ENCODE assay signal across 14 cellular contexts in the genomic region with DNA sequence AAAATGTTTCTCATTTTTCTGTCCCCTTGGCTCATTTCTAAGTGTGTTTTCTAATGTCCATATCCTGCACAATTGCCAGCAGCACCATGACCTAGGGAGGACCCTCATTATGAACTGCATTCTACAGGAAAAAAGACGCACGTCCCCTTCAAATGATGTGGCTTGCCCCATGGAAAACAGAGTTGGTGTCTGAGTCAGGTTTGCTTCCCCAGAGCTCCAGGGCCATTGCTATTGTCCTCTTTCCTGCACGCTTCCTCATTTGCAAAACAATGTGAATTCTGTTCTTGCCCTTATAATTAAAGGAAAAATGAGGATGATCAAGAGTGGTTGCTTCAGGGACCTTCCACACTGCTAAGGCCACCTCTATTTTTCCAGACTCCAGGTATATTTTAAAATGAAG. TPM values are rescaled to one million over a fixed set of nuclear protein-coding genes. Genes with fewer than 3 reads are reported as not detected.
DNase-seq lines count a peak whose midpoint lies in the region; ATAC-seq, FAIRE-seq and TF ChIP-seq lines count a peak whose summit lies in the region.
"Had no signal": no experiment of that assay in that cellular context is flagged by ENCODE, and none has a peak within 500 bp of the region (broad histone marks: within the 10 kb centered on the region; RNA-seq: fewer than 3 reads in every experiment).

No MANE protein-coding gene starts in this region.

- H3K27ac ChIP-seq in A673 (ENCODE audit: low read depth, low read length, poor library complexity, severe bottlenecking), result peak overlapping the region; percentile 66
- H3K27ac ChIP-seq in H9 (ENCODE audit: insufficient read length, low read depth, low read length), result no peak overlapping the region
- no peak overlapping the region for H3K27ac ChIP-seq in OCI-LY7 (ENCODE audit: low read depth, low read length, poor library complexity, severe bottlenecking)
- peak overlapping the region; percentile 30 for H3K27ac ChIP-seq in HepG2 (ENCODE audit: extremely low read length, insufficient read depth, low read length)

- no peaks in the 10 kb centered on the region for H3K23me2 ChIP-seq in H9 (ENCODE audit: insufficient read length, low read depth, low read length, poor library complexity, severe bottlenecking)

- H3K4me2 ChIP-seq in H9 (ENCODE audit: insufficient read depth, insufficient read length, low read length) (no peak overlapping the region), OCI-LY7 (ENCODE audit: low read length) (peak overlapping the region; percentile 33; the same call in 1 of the 2 replicates), HepG2 (ENCODE audit: low read depth, low read length) (no peak overlapping the region)

- no peak overlapping the region for H4K5ac ChIP-seq in H9 (ENCODE audit: insufficient read length, low read depth, low read length)

- H3K9me3 ChIP-seq in A673 (ENCODE audit: low read depth, low read length, poor library complexity, severe bottlenecking) (no peaks in the 10 kb centered on the region), H9 (ENCODE audit: control insufficient read depth, low read depth, low read length) (no peaks in the 10 kb centered on the region), OCI-LY7 (ENCODE audit: low read length) (no peaks in the 10 kb centered on the region), HepG2 (ENCODE audit: low read length) (no peaks in the 10 kb centered on the region)

- H4K20me1 ChIP-seq in H9 (ENCODE audit: control insufficient read depth, insufficient read depth, insufficient read length) (no peaks in the 10 kb centered on the region), OCI-LY7 (ENCODE audit: insufficient read depth, low read length) (no peaks in the 10 kb centered on the region), HepG2 (ENCODE audit: insufficient read depth, low read length) (no peaks in the 10 kb centered on the region)

- H3K27ac Mint-ChIP-seq in H9, result peak overlapping the region; percentile 0 to 76 (median 23); a peak in 3 of 7 replicates
- H3K27ac Mint-ChIP-seq: activated CD4-positive, alpha-beta memory T cell treated with anti-CD3 and anti-CD28 coated beads for 36 hours; stimulated activated effector memory CD8-positive, alpha-beta T cell treated with anti-CD3 and anti-CD28 coated beads, Interleukin-12 subunit alpha, Interleukin-12 subunit beta, amount 100 ng/mL, for 72 hours had no signal

- no peak overlapping the region for H3K9ac ChIP-seq in H9 (ENCODE audit: extremely low read depth, insufficient read length, low read length)
- no peak overlapping the region for H3K9ac ChIP-seq in HepG2 (ENCODE audit: insufficient read depth, low read depth, low read length)

- no peak overlapping the region for H2AK5ac ChIP-seq in H9 (ENCODE audit: insufficient read length, low read length)

- no peak overlapping the region for H3K4ac ChIP-seq in H9 (ENCODE audit: low read depth, low read length)

- no peak overlapping the region for H3K18ac ChIP-seq in H9 (ENCODE audit: insufficient read length, low read depth, low read length)

- CTCF ChIA-PET in A673 (lab: Charles Lee) (no interaction called here), OCI-LY7 (lab: Charles Lee; ENCODE audit: unreplicated experiment) (no interaction called here), HepG2 (lab: Yijun Ruan, JAX; ENCODE audit: low intra/inter-chr PET ratio, low total read pairs) (no interaction called here)

- intact Hi-C loops in A673 (cut with micrococcal nuclease; ENCODE audit: unreplicated experiment), result loop anchor here (10.0 kb wide), 1 partner anchor 816 kb away; a partner anchor contains a TSS
- intact Hi-C loops in OCI-LY7 (cut with micrococcal nuclease; ENCODE audit: unreplicated experiment), result no loop called here
- intact Hi-C loops in HepG2 (cut with micrococcal nuclease; ENCODE audit: unreplicated experiment), result loop anchor here (2.0 kb wide), 1 partner anchor 30 kb away; no protein-coding TSS in a partner anchor

- BruUV-seq in A673 (replicated peaks; lab: Mats Ljungman, UMichigan), result no TSS peak
- no TSS peak for BruUV-seq in OCI-LY7 (replicated peaks; lab: Mats Ljungman, UMichigan)
- BruUV-seq in HepG2 (replicated peaks; lab: Mats Ljungman, UMichigan), result no TSS peak

- H3K4me1 Mint-ChIP-seq in H9, result peaks cover 34 to 41% of the 10 kb centered on the region in 2 experiments
- H3K4me1 Mint-ChIP-seq: stimulated activated effector memory CD8-positive, alpha-beta T cell treated with anti-CD3 and anti-CD28 coated beads, Interleukin-12 subunit alpha, Interleukin-12 subunit beta, amount 100 ng/mL, for 72 hours had no signal

- no peak overlapping the region for H4K91ac ChIP-seq in H9 (ENCODE audit: insufficient read length, low read depth, low read length)

- TF ChIP-seq POLR2A in HepG2 (IDR thresholded peaks at IDR 0.05; ENCODE audit: insufficient read depth in 1 of 2, low read depth in 2 of 2, low read length in 2 of 2), result no peak

- H3K4me1 ChIP-seq in A673 (ENCODE audit: insufficient read depth, low read length, poor library complexity, severe bottlenecking) (peaks cover 36% of the 10 kb centered on the region), H9 (ENCODE audit: insufficient read depth, low read length) (peaks cover 4% of the 10 kb centered on the region; the same call in 1 of the 2 replicates), OCI-LY7 (ENCODE audit: insufficient read depth, low read length, poor library complexity, severe bottlenecking) (peaks cover 23% of the 10 kb centered on the region), HepG2 (ENCODE audit: insufficient read depth, low read length) (peaks cover 35% of the 10 kb centered on the region)

- no peaks in the 10 kb centered on the region for H3K79me1 ChIP-seq in H9 (ENCODE audit: insufficient read depth, low read depth, low read length, poor library complexity, severe bottlenecking)

- H2BK15ac ChIP-seq in H9 (ENCODE audit: low read depth, low read length), result no peak overlapping the region

- no peak overlapping the region for H2BK12ac ChIP-seq in H9 (ENCODE audit: insufficient read length, low read depth, low read length)

- ATAC-seq in HepG2 (no peak), HG03196 (IDR thresholded peaks at IDR 0.05; ENCODE audit: unreplicated experiment) (no peak)
- ATAC-seq: stimulated activated effector memory CD8-positive, alpha-beta T cell treated with anti-CD3 and anti-CD28 coated beads, Interleukin-12 subunit alpha, Interleukin-12 subunit beta, amount 100 ng/mL, for 72 hours had no signal

- H2BK120ac ChIP-seq in H9 (ENCODE audit: low read depth, low read length, poor library complexity, severe bottlenecking), result no peak overlapping the region

- H3K27me3 Mint-ChIP-seq in H9 (ENCODE audit: low read depth), result no peaks in the 10 kb centered on the region

- TF ChIP-seq EP300 in HepG2 (IDR thresholded peaks at IDR 0.05; ENCODE audit: low read depth in 2 of 2, low read length in 2 of 2) (no peak), HepG2 (CRISPR knock-in tag; IDR thresholded peaks at IDR 0.05; ENCODE audit: borderline replicate concordance) (no peak)

- H3T11ph ChIP-seq in H9 (ENCODE audit: low read length), result no peak overlapping the region

- DNase-seq in A673 (ENCODE audit: low spot score) (peak; percentile 44), H9 (no peak), OCI-LY7 (ENCODE audit: low spot score) (no peak), HepG2 (ENCODE audit: low spot score) (no peak), iPS-NIHi11 (ENCODE audit: low spot score) (no peak), RCC 7860 (ENCODE audit: low spot score) (no peak)
- no peak for DNase-seq in activated naive CD4-positive, alpha-beta T cell (lab: John Stamatoyannopoulos, UW)
- DNase-seq: cortex of kidney; GOT3; stimulated activated CD4-positive, alpha-beta T cell treated with anti-CD3 and anti-CD28 coated beads, Interleukin-4, amount 100 ng/mL, for 1 hour; T1000 had no signal

- POLR2A ChIA-PET in A673 (lab: Charles Lee; ENCODE audit: low non-redundant PET) (no interaction called here), OCI-LY7 (lab: Charles Lee) (no interaction called here), HepG2 (lab: Yijun Ruan, JAX) (interaction anchor here (1.3 to 1.7 kb wide), 3 partner anchors 30 to 39 kb away, joined by 3 to 7 read pairs (median 3); a partner anchor contains a TSS)

- H3K27me3 ChIP-seq in A673 (replicated peaks; ENCODE audit: insufficient read depth, low read depth, low read length, poor library complexity) (no peaks in the 10 kb centered on the region), H9 (ENCODE audit: insufficient read depth, low read length) (no peaks in the 10 kb centered on the region), HepG2 (ENCODE audit: control insufficient read depth in 1 of 2, insufficient read depth in 2 of 2, low read length in 2 of 2) (no peaks in the 10 kb centered on the region)

- no peaks in the 10 kb centered on the region for H3K9me2 ChIP-seq in OCI-LY7 (ENCODE audit: insufficient read depth, low read length)

- H3K4me3 ChIP-seq in A673 (ENCODE audit: low read depth, low read length, poor library complexity, severe bottlenecking) (peak overlapping the region; percentile 2), OCI-LY7 (ENCODE audit: low read depth, low read length, poor library complexity, severe bottlenecking) (no peak overlapping the region), HepG2 (replicated peaks in 1 of 3; ENCODE audit: insufficient read depth in 1 of 3, low read depth in 2 of 3, low read length in 3 of 3) (no peak overlapping the region; a peak in 1 of 6 replicates)

- no peaks in the 10 kb centered on the region; a peak in 1 of 7 replicates for H3K36me3 Mint-ChIP-seq in H9 (ENCODE audit: insufficient read depth in 1 of 3, low read depth in 3 of 3)
- H3K36me3 Mint-ChIP-seq: activated CD4-positive, alpha-beta memory T cell treated with anti-CD3 and anti-CD28 coated beads for 36 hours; stimulated activated effector memory CD8-positive, alpha-beta T cell treated with anti-CD3 and anti-CD28 coated beads, Interleukin-12 subunit alpha, Interleukin-12 subunit beta, amount 100 ng/mL, for 72 hours had no signal

- H2AFZ ChIP-seq in H9 (ENCODE audit: low read length), result peak overlapping the region; percentile 64
- H2AFZ ChIP-seq in OCI-LY7 (ENCODE audit: low read length), result peak overlapping the region; percentile 83
- no peak overlapping the region for H2AFZ ChIP-seq in HepG2 (ENCODE audit: low read length)

- TF ChIP-seq RAD21 in HepG2 (CRISPR knock-in tag; IDR thresholded peaks at IDR 0.05), result no peak

- H3K4me3 Mint-ChIP-seq in H9, result no peak overlapping the region
- H3K4me3 Mint-ChIP-seq: activated CD4-positive, alpha-beta memory T cell treated with anti-CD3 and anti-CD28 coated beads for 36 hours; stimulated activated effector memory CD8-positive, alpha-beta T cell treated with anti-CD3 and anti-CD28 coated beads, Interleukin-12 subunit alpha, Interleukin-12 subunit beta, amount 100 ng/mL, for 72 hours had no signal

- in situ Hi-C loops in HepG2 (cut with HindIII; ENCODE audit: extremely low pct_ligation_motif_present, low pct_unique_long_range_greater_than_20kb), result no loop called here

- no peak for TF ChIP-seq CTCF in A673 (conservative IDR thresholded peaks at IDR 0.05; ENCODE audit: low read depth, low read length)
- no peak for TF ChIP-seq CTCF in H9 (conservative IDR thresholded peaks at IDR 0.05)
- TF ChIP-seq CTCF in OCI-LY7 (conservative IDR thresholded peaks at IDR 0.05; ENCODE audit: low read length), result no peak
- TF ChIP-seq CTCF in HepG2 (CRISPR knock-in tag; IDR thresholded peaks at IDR 0.05), result no peak

- no peak overlapping the region for H2BK20ac ChIP-seq in H9 (ENCODE audit: low read depth, low read length, poor library complexity, severe bottlenecking)

- no peak overlapping the region for H3K14ac ChIP-seq in H9 (ENCODE audit: insufficient read depth, low read length)

- no peaks in the 10 kb centered on the region for H3K9me3 Mint-ChIP-seq in H9
- H3K9me3 Mint-ChIP-seq: activated CD4-positive, alpha-beta memory T cell treated with anti-CD3 and anti-CD28 coated beads for 36 hours; stimulated activated effector memory CD8-positive, alpha-beta T cell treated with anti-CD3 and anti-CD28 coated beads, Interleukin-12 subunit alpha, Interleukin-12 subunit beta, amount 100 ng/mL, for 72 hours had no signal

- H3K36me3 ChIP-seq in A673 (ENCODE audit: insufficient read depth, low read length, poor library complexity, severe bottlenecking) (no peaks in the 10 kb centered on the region), OCI-LY7 (ENCODE audit: insufficient read depth, low read length) (no peaks in the 10 kb centered on the region), HepG2 (replicated peaks in 1 of 2; ENCODE audit: control insufficient read depth in 1 of 2, insufficient read depth in 2 of 2, low read length in 2 of 2) (no peaks in the 10 kb centered on the region)

- H3K23ac ChIP-seq in H9 (ENCODE audit: insufficient read length, low read depth, low read length), result no peak overlapping the region

- H3K79me2 ChIP-seq in H9 (ENCODE audit: insufficient read depth, low read length) (no peaks in the 10 kb centered on the region), OCI-LY7 (ENCODE audit: insufficient read depth, low read depth, low read length) (no peaks in the 10 kb centered on the region), HepG2 (ENCODE audit: insufficient read depth, low read length) (no peaks in the 10 kb centered on the region)

- FAIRE-seq in HepG2 (lab: Jason Lieb, UNC), result no peak
- FAIRE-seq in RCC 7860 (lab: Jason Lieb, UNC), result no peak

- no peak overlapping the region for H3K56ac ChIP-seq in H9 (ENCODE audit: insufficient read length, low read depth, low read length)

- WGBS in H9 (ENCODE audit: extremely low coverage, insufficient read length, low lambda C conversion rate), result no CpG with 5 or more reads among the region's 3 CpGs
- WGBS in HepG2 (ENCODE audit: low lambda C conversion rate), result 97% methylated on average over 3 of the region's 3 CpGs

- no peak overlapping the region for H2BK5ac ChIP-seq in H9 (ENCODE audit: insufficient read length, low read length)

- no peak overlapping the region for H4K8ac ChIP-seq in H9 (replicated peaks; ENCODE audit: insufficient read length, low read depth, low read length)

RNA-seq across cellular contexts. Expression of a gene that starts 14.7 kb away (rescaled TPM):
- total RNA-seq in A673 (2021) (not detected in 2 replicates), H9 (2021) (not detected in 2 replicates), OCI-LY7 (2022) (not detected in 2 replicates), HepG2 (2016; rRNA removed; fragmentation: Illumina TruSeq; extraction: Trizol) (1.1 and 1.3 TPM in 2 replicates)
- not detected in 2 replicates for total RNA-seq in OCI-LY7 (2014; rRNA removed; shearing (Covaris generic))
- 0.10 TPM in 1 of 2 replicates, not detected in the other for total RNA-seq in HepG2 (2016; cell fraction: cytosol; rRNA removed; fragmentation: Illumina TruSeq; extraction: Trizol; ENCODE audit: low read depth)
- 1.2 and 1.5 TPM in 2 replicates for total RNA-seq in HepG2 (2016; cell fraction: insoluble cytoplasmic fraction; rRNA removed; fragmentation: Illumina TruSeq; extraction: Trizol)
- 0.56 and 0.62 TPM in 2 replicates for total RNA-seq in HepG2 (2016; cell fraction: membrane; rRNA removed; fragmentation: Illumina TruSeq; extraction: Trizol)
- 0.78 and 1.3 TPM in 2 replicates for total RNA-seq in HepG2 (2016; cell fraction: nucleus; rRNA removed; fragmentation: Illumina TruSeq; extraction: Trizol)
- 2.6 and 4.0 TPM in 2 replicates for polyA plus RNA-seq in HepG2 (2011; rRNA removed)
- 2.1 and 3.2 TPM in 2 replicates for polyA plus RNA-seq in HepG2 (2011; cell fraction: cytosol; rRNA removed)
- 1.5 and 2.5 TPM in 2 replicates for polyA plus RNA-seq in HepG2 (2011; cell fraction: nucleus; rRNA removed)
- 0.56 and 0.99 TPM in 2 replicates for polyA plus RNA-seq in HepG2 (2012)
- polyA plus RNA-seq in HepG2 (2016; cell fraction: cytosol; fragmentation: Illumina TruSeq; extraction: Trizol; ENCODE audit: low read depth), result 0.06 and 0.18 TPM in 2 replicates
- polyA plus RNA-seq in HepG2 (2016; cell fraction: insoluble cytoplasmic fraction; fragmentation: Illumina TruSeq; extraction: Trizol; ENCODE audit: low read depth), result 1.1 and 1.6 TPM in 2 replicates
- polyA plus RNA-seq in HepG2 (2016; cell fraction: membrane; fragmentation: Illumina TruSeq; extraction: Trizol; ENCODE audit: low read depth), result 0.07 and 0.22 TPM in 2 replicates
- polyA plus RNA-seq in HepG2 (2016; cell fraction: nucleus; fragmentation: Illumina TruSeq; extraction: Trizol; ENCODE audit: insufficient read depth, low read depth), result 0.38 and 0.68 TPM in 2 replicates
- 0.37 and 10.4 TPM in 2 replicates for polyA minus RNA-seq in HepG2 (2011; rRNA and poly(A)+ RNA removed; ENCODE audit: low replicate concordance)
- polyA minus RNA-seq in HepG2 (2011; cell fraction: cytosol; rRNA and poly(A)+ RNA removed), result 1.1 and 1.7 TPM in 2 replicates
- 4.5 and 6.1 TPM in 2 replicates for polyA minus RNA-seq in HepG2 (2011; cell fraction: nucleus; rRNA and poly(A)+ RNA removed)
- total RNA-seq: activated CD4-positive, alpha-beta memory T cell treated with anti-CD3 and anti-CD28 coated beads for 36 hours had no signal

RNA-seq across cellular contexts. Expression of a gene that starts 36.2 kb away (rescaled TPM):
- total RNA-seq in A673 (2021) (66.6 and 67.6 TPM in 2 replicates), H9 (2021) (23.8 and 26.7 TPM in 2 replicates), OCI-LY7 (2022) (not detected in 2 replicates), HepG2 (2016; rRNA removed; fragmentation: Illumina TruSeq; extraction: Trizol) (110 and 202 TPM in 2 replicates)
- total RNA-seq in OCI-LY7 (2014; rRNA removed; shearing (Covaris generic)), result not detected in 2 replicates
- 52.8 and 60.2 TPM in 2 replicates for total RNA-seq in HepG2 (2016; cell fraction: cytosol; rRNA removed; fragmentation: Illumina TruSeq; extraction: Trizol; ENCODE audit: low read depth)
- total RNA-seq in HepG2 (2016; cell fraction: insoluble cytoplasmic fraction; rRNA removed; fragmentation: Illumina TruSeq; extraction: Trizol), result 109 and 195 TPM in 2 replicates
- 97.0 and 101 TPM in 2 replicates for total RNA-seq in HepG2 (2016; cell fraction: membrane; rRNA removed; fragmentation: Illumina TruSeq; extraction: Trizol)
- total RNA-seq in HepG2 (2016; cell fraction: nucleus; rRNA removed; fragmentation: Illumina TruSeq; extraction: Trizol), result 222 and 258 TPM in 2 replicates
- 159 and 217 TPM in 2 replicates for polyA plus RNA-seq in HepG2 (2011; rRNA removed)
- 99.2 and 139 TPM in 2 replicates for polyA plus RNA-seq in HepG2 (2011; cell fraction: cytosol; rRNA removed)
- 142 and 167 TPM in 2 replicates for polyA plus RNA-seq in HepG2 (2011; cell fraction: nucleus; rRNA removed)
- polyA plus RNA-seq in HepG2 (2012), result 102 and 115 TPM in 2 replicates
- 57.5 and 75.0 TPM in 2 replicates for polyA plus RNA-seq in HepG2 (2016; cell fraction: cytosol; fragmentation: Illumina TruSeq; extraction: Trizol; ENCODE audit: low read depth)
- polyA plus RNA-seq in HepG2 (2016; cell fraction: insoluble cytoplasmic fraction; fragmentation: Illumina TruSeq; extraction: Trizol; ENCODE audit: low read depth), result 108 and 112 TPM in 2 replicates
- 74.8 and 84.0 TPM in 2 replicates for polyA plus RNA-seq in HepG2 (2016; cell fraction: membrane; fragmentation: Illumina TruSeq; extraction: Trizol; ENCODE audit: low read depth)
- polyA plus RNA-seq in HepG2 (2016; cell fraction: nucleus; fragmentation: Illumina TruSeq; extraction: Trizol; ENCODE audit: insufficient read depth, low read depth), result 386 and 414 TPM in 2 replicates
- 48.7 and 53.2 TPM in 2 replicates for polyA minus RNA-seq in HepG2 (2011; rRNA and poly(A)+ RNA removed; ENCODE audit: low replicate concordance)
- polyA minus RNA-seq in HepG2 (2011; cell fraction: cytosol; rRNA and poly(A)+ RNA removed), result 58.1 and 61.9 TPM in 2 replicates
- 145 and 155 TPM in 2 replicates for polyA minus RNA-seq in HepG2 (2011; cell fraction: nucleus; rRNA and poly(A)+ RNA removed)

Comparison
In these comparisons a context has a peak if more than half of its experiments do, and no peak if none do; other contexts are left out.
1. H3K27ac ChIP-seq: peak in A673 (single experiment) and HepG2 (single experiment); none in H9 (single experiment) and OCI-LY7 (single experiment).
2. RNA of a gene that starts 36.2 kb away (total RNA-seq): 52.8 to 258 TPM in HepG2, 66.6 to 67.6 TPM in A673 and 23.8 to 26.7 TPM in H9; not detected in OCI-LY7; every median in the first group is over 10 times any median in the second.